8 cellular contexts compared by ENCODE assay signal in genomic region chr2:133674433-133675331, GRCh38.
DNase-seq lines count a peak whose midpoint lies in the region; ATAC-seq lines count a peak whose summit lies in the region.

No MANE protein-coding gene starts in this region.

- DNase-seq in NCI-H69 (lab: John Stamatoyannopoulos, UW) (peak; percentile 75), fibroblast of gingiva (ENCODE audit: low read depth) (peak; percentile 64), NOMO-1 treated with dmso at 0.1 percent for 144 hours (lab: John Stamatoyannopoulos, UW; ENCODE audit: unreplicated experiment) (no peak), 8988T (no peak)
- DNase-seq in activated naive CD4-positive, alpha-beta T cell treated with anti-CD3 and anti-CD28 coated beads, Interleukin-2, amount 50 U/mL, for 72 hours (ENCODE audit: low spot score in 2 of 2): no peak

- H3K4me1 ChIP-seq in ES-I3 (ENCODE audit: insufficient read depth, low read length): peaks cover 10% of the 10 kb centered on the region
- H3K4me1 ChIP-seq in muscle layer of duodenum (ENCODE audit: control insufficient read depth in 1 of 2, insufficient read depth in 2 of 2, low read length in 2 of 2): peaks cover 0 to 7% of the 10 kb centered on the region in 2 donors

- H3K27ac ChIP-seq in muscle layer of duodenum (ENCODE audit: low read length): no peak overlapping the region

- no peak for ATAC-seq in activated naive CD4-positive, alpha-beta T cell treated with anti-CD3 and anti-CD28 coated beads, Interleukin-2, amount 50 U/mL, for 72 hours
- ATAC-seq in GM18867 (IDR thresholded peaks at IDR 0.05; ENCODE audit: unreplicated experiment): no peak

- H3K36me3 Mint-ChIP-seq in activated naive CD4-positive, alpha-beta T cell treated with anti-CD3 and anti-CD28 coated beads, Interleukin-2, amount 50 U/mL, for 72 hours: no peaks in the 10 kb centered on the region

- peaks cover 3 to 9% of the 10 kb centered on the region in 2 donors for H3K9me3 Mint-ChIP-seq in activated naive CD4-positive, alpha-beta T cell treated with anti-CD3 and anti-CD28 coated beads, Interleukin-2, amount 50 U/mL, for 72 hours

- no peaks in the 10 kb centered on the region for H3K27me3 ChIP-seq in muscle layer of duodenum (ENCODE audit: low read depth, low read length)

- peak overlapping the region; percentile 18 to 53 for H3K4me3 ChIP-seq in muscle layer of duodenum (ENCODE audit: low read depth in 1 of 2, low read length in 2 of 2)

- no peak overlapping the region for H3K27ac Mint-ChIP-seq in activated naive CD4-positive, alpha-beta T cell treated with anti-CD3 and anti-CD28 coated beads, Interleukin-2, amount 50 U/mL, for 72 hours

- no peaks in the 10 kb centered on the region for H3K36me3 ChIP-seq in ES-I3 (ENCODE audit: insufficient read depth, low read length)
- H3K36me3 ChIP-seq in muscle layer of duodenum (ENCODE audit: control insufficient read depth in 1 of 2, insufficient read depth in 2 of 2, low read length in 2 of 2): no peaks in the 10 kb centered on the region

- peak overlapping the region; percentile 12 for H3K9ac ChIP-seq in ES-I3 (ENCODE audit: low read depth, low read length)

- H3K9me3 ChIP-seq in ES-I3 (ENCODE audit: control insufficient read depth, insufficient read depth, low read length) (no peaks in the 10 kb centered on the region), muscle layer of duodenum (ENCODE audit: control insufficient read depth in 1 of 2, low read length in 2 of 2) (peaks cover 2% of the 10 kb centered on the region in 2 donors)

Comparison
In these comparisons a context has a peak if more than half of its experiments do, and no peak if none do; other contexts are left out.
1. DNase-seq: peak in NCI-H69 (single experiment) and fibroblast of gingiva (single experiment); none in NOMO-1 treated with dmso at 0.1 percent for 144 hours (single experiment), 8988T (single experiment) and activated naive CD4-positive, alpha-beta T cell treated with anti-CD3 and anti-CD28 coated beads, Interleukin-2, amount 50 U/mL, for 72 hours (0 of 2).